In the genomic region with DNA sequence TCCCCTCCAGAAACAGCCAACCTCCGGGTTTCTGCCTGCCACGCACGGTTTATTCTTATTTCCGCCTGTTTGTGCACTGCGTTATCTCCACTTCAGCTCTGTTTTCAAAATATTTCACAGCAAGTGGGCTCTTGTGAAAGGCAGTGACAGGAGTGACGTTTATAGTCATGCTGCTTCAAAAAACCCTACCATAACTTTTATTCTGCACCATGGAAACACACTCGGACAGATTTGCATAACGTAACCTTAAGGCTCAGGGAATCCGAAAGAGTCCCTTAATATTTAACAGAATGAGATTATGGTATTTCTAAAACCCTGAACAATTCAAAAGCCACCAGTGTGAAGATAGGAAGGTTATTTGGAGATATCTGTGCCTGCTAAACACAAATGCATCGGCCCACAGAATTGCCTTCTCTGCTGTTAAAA, we compare ENCODE assay signal across 8 cellular contexts. TPM values are rescaled to one million over a fixed set of nuclear protein-coding genes. Genes with fewer than 3 reads are reported as not detected.
DNase-seq lines count a peak whose midpoint lies in the region; ATAC-seq and TF ChIP-seq lines count a peak whose summit lies in the region.

No MANE protein-coding gene starts in this region.

- H3K36me3 ChIP-seq in body of pancreas (replicated peaks in 1 of 2; ENCODE audit: insufficient read depth in 1 of 2, low read depth in 2 of 2) (no peaks in the 10 kb centered on the region), right lobe of liver (peaks cover 0 to 5% (median 0%) of the 10 kb centered on the region in 4 donors), upper lobe of left lung (peaks cover 0 to 3% (median 2%) of the 10 kb centered on the region in 4 donors)

- TF ChIP-seq EP300 in upper lobe of left lung (IDR thresholded peaks at IDR 0.05) = no peak

- H3K27ac ChIP-seq in body of pancreas = peak overlapping the region; percentile 96 to 98 (median 96)
- peak overlapping the region; percentile 90 to 95 (median 90) for H3K27ac ChIP-seq in right lobe of liver
- peak overlapping the region; percentile 95 to 99 (median 96) for H3K27ac ChIP-seq in upper lobe of left lung

- H3K4me1 ChIP-seq in body of pancreas (peaks cover 60% of the 10 kb centered on the region), right lobe of liver (peaks cover 0 to 20% (median 6%) of the 10 kb centered on the region in 4 donors), upper lobe of left lung (peaks cover 42 to 60% (median 59%) of the 10 kb centered on the region in 4 donors)

- DNase-seq in activated CD8-positive, alpha-beta memory T cell treated with anti-CD3 and anti-CD28 coated beads, Interleukin-2, amount 50 U/mL, for 1 hour (ENCODE audit: extremely low read depth) = peak; percentile 48
- DNase-seq in activated CD8-positive, alpha-beta memory T cell treated with anti-CD3 and anti-CD28 coated beads, Interleukin-2, amount 50 U/mL, for 48 hours = no peak
- DNase-seq in HEK293T (ENCODE audit: extremely low spot score) = no peak
- DNase-seq in NCI-H146 treated with DMSO at 0.1 percent for 48 hours (lab: John Stamatoyannopoulos, UW; ENCODE audit: unreplicated experiment) = peak; percentile 8
- peak in 1 of 4 donors; percentile 70 for DNase-seq in body of pancreas
- DNase-seq in right lobe of liver = no peak
- DNase-seq in upper lobe of left lung = peak in 1 of 2 donors; percentile 32
- DNase-seq in NCI-H1930 (lab: John Stamatoyannopoulos, UW) = no peak

- intact Hi-C loops in body of pancreas (cut with DNase I) (no loop called here), right lobe of liver (cut with DNase I) (no loop called here)

- 2 to 15% methylated on average over 10 of the region's 10 CpGs for WGBS in body of pancreas, 2 donors
- WGBS in right lobe of liver (ENCODE audit: insufficient coverage, low coverage, low lambda C conversion rate, missing lambda C conversion rate) = 28% methylated on average over 10 of the region's 10 CpGs
- 7% methylated on average over 10 of the region's 10 CpGs for WGBS in upper lobe of left lung, 2 donors

- TF ChIP-seq POLR2A in body of pancreas (IDR thresholded peaks at IDR 0.05) = no peak
- TF ChIP-seq POLR2A in right lobe of liver (IDR thresholded peaks at IDR 0.05) = no peak
- TF ChIP-seq POLR2A in upper lobe of left lung (IDR thresholded peaks at IDR 0.05) = no peak

- H3K27me3 ChIP-seq in body of pancreas (no peaks in the 10 kb centered on the region), right lobe of liver (no peaks in the 10 kb centered on the region), upper lobe of left lung (peaks cover 0 to 6% (median 0%) of the 10 kb centered on the region in 4 donors)

- no peak overlapping the region for H3K4me3 ChIP-seq in body of pancreas
- peak overlapping the region; percentile 16 to 86 (median 84) for H3K4me3 ChIP-seq in right lobe of liver
- peak overlapping the region in 3 of 4 donors; percentile 75 to 81 (median 77) for H3K4me3 ChIP-seq in upper lobe of left lung

- POLR2A ChIA-PET in HEK293T (lab: Yijun Ruan, JAX) = interaction anchor here (0.7 to 4.2 kb wide), 28 partner anchors 8 to 374 kb away, joined by 3 to 61 read pairs (median 4); a partner anchor contains a TSS

- TF ChIP-seq CTCF in body of pancreas (IDR thresholded peaks at IDR 0.05) = no peak
- no peak for TF ChIP-seq CTCF in right lobe of liver (IDR thresholded peaks at IDR 0.05)
- TF ChIP-seq CTCF in upper lobe of left lung (IDR thresholded peaks at IDR 0.05) = no peak

- ATAC-seq in body of pancreas = peak; percentile 16
- ATAC-seq in right lobe of liver = peak; percentile 2 to 12 (median 8)
- peak; percentile 21 to 58 for ATAC-seq in upper lobe of left lung (ENCODE audit: low FRiP score in 2 of 2)

- no peaks in the 10 kb centered on the region for H3K9me3 ChIP-seq in body of pancreas
- no peaks in the 10 kb centered on the region for H3K9me3 ChIP-seq in right lobe of liver
- H3K9me3 ChIP-seq in upper lobe of left lung = no peaks in the 10 kb centered on the region

- CTCF ChIA-PET in HEK293T (lab: Yijun Ruan, JAX) = interaction anchor here (0.8 to 1.7 kb wide), 3 partner anchors 12 to 525 kb away, joined by 3 to 7 read pairs (median 4); no protein-coding TSS in a partner anchor

TF ChIP-seq in HEK293T, 16 proteins besides CTCF, POLR2A, EP300 and RAD21:
- TF ChIP-seq, protein P1, sequence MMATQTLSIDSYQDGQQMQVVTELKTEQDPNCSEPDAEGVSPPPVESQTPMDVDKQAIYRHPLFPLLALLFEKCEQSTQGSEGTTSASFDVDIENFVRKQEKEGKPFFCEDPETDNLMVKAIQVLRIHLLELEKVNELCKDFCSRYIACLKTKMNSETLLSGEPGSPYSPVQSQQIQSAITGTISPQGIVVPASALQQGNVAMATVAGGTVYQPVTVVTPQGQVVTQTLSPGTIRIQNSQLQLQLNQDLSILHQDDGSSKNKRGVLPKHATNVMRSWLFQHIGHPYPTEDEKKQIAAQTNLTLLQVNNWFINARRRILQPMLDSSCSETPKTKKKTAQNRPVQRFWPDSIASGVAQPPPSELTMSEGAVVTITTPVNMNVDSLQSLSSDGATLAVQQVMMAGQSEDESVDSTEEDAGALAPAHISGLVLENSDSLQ (IDR thresholded peaks at IDR 0.05) = peak; percentile 85
- TF ChIP-seq FOXM1 (IDR thresholded peaks at IDR 0.05; ENCODE audit: borderline replicate concordance) = no peak
- TF ChIP-seq L3MBTL2 (conservative IDR thresholded peaks at IDR 0.05) = 0 out of 2 replicates have a peak, but pooled peaks have one; percentile 18

RNA-seq across cellular contexts. Expression of a gene that starts 0.8 kb away (rescaled TPM):
- total RNA-seq in body of pancreas (10 to 100 TPM; 11.9 to 13.7 TPM), right lobe of liver (10 to 100 TPM in 1 of 6 experiments, 1 to 10 TPM in 5; 7.1 to 10.9 (median 8.6) TPM), upper lobe of left lung (10 to 100 TPM; 12.1 to 27.8 (median 18.3) TPM)

RNA-seq across cellular contexts. Expression of a gene that starts 58.9 kb away (rescaled TPM):
- total RNA-seq in body of pancreas = 1 to 10 TPM in 1 of 2 donors, under 1 TPM in 1; 0.99 to 8.0 TPM
- under 1 TPM in 1 of 6 experiments, not detected in 5; 0.31 TPM for total RNA-seq in right lobe of liver
- 1 to 10 TPM in 1 of 6 donors, under 1 TPM in 3, not detected in 2; 0.44 to 2.9 (median 0.76) TPM for total RNA-seq in upper lobe of left lung

Comparison
In these comparisons a context has a peak if more than half of its experiments do, and no peak if none do; other contexts are left out.
1. DNase-seq: peak in activated CD8-positive, alpha-beta memory T cell treated with anti-CD3 and anti-CD28 coated beads, Interleukin-2, amount 50 U/mL, for 1 hour (single experiment) and NCI-H146 treated with DMSO at 0.1 percent for 48 hours (single experiment); none in activated CD8-positive, alpha-beta memory T cell treated with anti-CD3 and anti-CD28 coated beads, Interleukin-2, amount 50 U/mL, for 48 hours (single experiment), HEK293T (single experiment), right lobe of liver (0 of 3) and NCI-H1930 (0 of 2).
2. H3K4me3 ChIP-seq: peak in right lobe of liver (3 of 3) and upper lobe of left lung (3 of 4); none in body of pancreas (0 of 2).
3. Peak in every context shown above with its lines, with median percentiles within 50 percentile points of each other: ATAC-seq and H3K27ac ChIP-seq.